ENCODE assay signal across 9 cellular contexts in the genomic region with DNA sequence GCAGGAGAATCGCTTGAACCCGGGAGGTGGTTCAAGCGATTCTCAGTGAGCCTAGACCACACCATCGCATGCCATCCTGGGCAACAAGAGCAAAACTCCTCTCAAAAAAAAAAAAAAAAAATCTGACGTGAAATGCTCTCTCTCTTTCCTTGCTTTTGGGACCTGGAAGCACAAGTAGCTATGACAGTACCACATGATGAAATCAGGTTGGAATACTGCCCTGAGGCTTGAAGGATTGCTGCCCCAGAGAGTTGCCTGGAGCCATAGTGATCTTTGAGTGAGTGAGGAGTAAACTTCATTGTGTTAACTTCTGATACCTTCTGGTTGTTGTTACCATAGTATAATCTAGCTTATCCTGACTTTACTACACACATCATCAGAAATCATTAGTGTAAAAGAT. TPM values are rescaled to one million over a fixed set of nuclear protein-coding genes. Genes with fewer than 3 reads are reported as not detected.
DNase-seq lines count a peak whose midpoint lies in the region; ATAC-seq and TF ChIP-seq lines count a peak whose summit lies in the region.
"Had no signal": no experiment of that assay in that cellular context is flagged by ENCODE, and none has a peak within 500 bp of the region (broad histone marks: within the 10 kb centered on the region; RNA-seq: fewer than 3 reads in every experiment).

No MANE protein-coding gene starts in this region.

- H3K9me2 ChIP-seq in DOHH2 (replicated peaks; ENCODE audit: control insufficient read depth, low read length) (no peaks in the 10 kb centered on the region), OCI-LY7 (ENCODE audit: insufficient read depth, low read length) (no peaks in the 10 kb centered on the region)

- H3K4me1 ChIP-seq in DOHH2 (ENCODE audit: control insufficient read depth, low read length): peaks cover 91% of the 10 kb centered on the region
- peaks cover 90% of the 10 kb centered on the region for H3K4me1 ChIP-seq in OCI-LY7 (ENCODE audit: insufficient read depth, low read length, poor library complexity, severe bottlenecking)
- H3K4me1 ChIP-seq in esophagus muscularis mucosa: peaks cover 77 to 92% (median 90%) of the 10 kb centered on the region in 4 donors
- peaks cover 12 to 14% of the 10 kb centered on the region in 2 experiments for H3K4me1 ChIP-seq in trophoblast cell (ENCODE audit: control insufficient read depth in 1 of 2, insufficient read depth in 2 of 2, low read length in 2 of 2)

- peaks cover 5% of the 10 kb centered on the region; the same call in 1 of the 2 replicates for H3K9me3 ChIP-seq in DOHH2 (ENCODE audit: control insufficient read depth, insufficient read depth, low read length)
- no peaks in the 10 kb centered on the region for H3K9me3 ChIP-seq in OCI-LY7 (ENCODE audit: low read length)
- no peaks in the 10 kb centered on the region for H3K9me3 ChIP-seq in esophagus muscularis mucosa
- H3K9me3 ChIP-seq in trophoblast cell (ENCODE audit: insufficient read depth, low read depth, low read length): no peaks in the 10 kb centered on the region

- no peak overlapping the region for H3K9ac ChIP-seq in trophoblast cell (ENCODE audit: low read length)

- CTCF ChIA-PET in OCI-LY7 (lab: Charles Lee; ENCODE audit: unreplicated experiment): interaction anchor here (0.8 to 3.8 kb wide), 9 partner anchors 10 to 101 kb away, joined by 3 to 17 read pairs (median 7); a partner anchor contains a TSS

- no peak overlapping the region for H3K14ac ChIP-seq in trophoblast cell (ENCODE audit: low read length)

- TF ChIP-seq CTCF in DOHH2 (IDR thresholded peaks at IDR 0.05; ENCODE audit: low read depth, low read length, poor library complexity, severe bottlenecking): no peak
- TF ChIP-seq CTCF in OCI-LY7 (conservative IDR thresholded peaks at IDR 0.05; ENCODE audit: low read length): no peak
- TF ChIP-seq CTCF in esophagus muscularis mucosa (IDR thresholded peaks at IDR 0.05): no peak
- TF ChIP-seq CTCF in coronary artery (IDR thresholded peaks at IDR 0.05): no peak

- H4K20me1 ChIP-seq in DOHH2 (ENCODE audit: control insufficient read depth, insufficient read depth, low read depth, low read length) (0 out of 2 replicates have a peak, but pooled peaks cover 8% of the 10 kb centered on the region), OCI-LY7 (ENCODE audit: insufficient read depth, low read length) (peaks cover 7% of the 10 kb centered on the region; the same call in 1 of the 2 replicates)

- H3K27ac ChIP-seq in DOHH2 (ENCODE audit: low read depth, low read length) (peak overlapping the region; percentile 96), OCI-LY7 (ENCODE audit: low read depth, low read length, poor library complexity, severe bottlenecking) (peak overlapping the region; percentile 97), esophagus muscularis mucosa (replicated peaks in 1 of 4) (peak overlapping the region; percentile 58 to 74 (median 64)), trophoblast cell (ENCODE audit: low read depth, low read length) (no peak overlapping the region), coronary artery (no peak overlapping the region)

- no peak overlapping the region for H3K23ac ChIP-seq in trophoblast cell (ENCODE audit: low read length)

- peaks cover 8% of the 10 kb centered on the region for H3K79me1 ChIP-seq in trophoblast cell (ENCODE audit: low read length)

- peak overlapping the region; percentile 92 for H3K4me2 ChIP-seq in DOHH2 (ENCODE audit: low read length)
- peak overlapping the region; percentile 71 for H3K4me2 ChIP-seq in OCI-LY7 (ENCODE audit: low read length)
- no peak overlapping the region for H3K4me2 ChIP-seq in trophoblast cell (ENCODE audit: low read length)

- H3K4me3 ChIP-seq in DOHH2 (ENCODE audit: low read length) (peak overlapping the region; percentile 70), OCI-LY7 (ENCODE audit: low read depth, low read length, poor library complexity, severe bottlenecking) (peak overlapping the region; percentile 53), esophagus muscularis mucosa (no peak overlapping the region), trophoblast cell (ENCODE audit: low read depth, low read length) (no peak overlapping the region), coronary artery (no peak overlapping the region)

- H4K8ac ChIP-seq in trophoblast cell (ENCODE audit: low read depth, low read length): no peak overlapping the region

- TF ChIP-seq POLR2A in esophagus muscularis mucosa (IDR thresholded peaks at IDR 0.05; ENCODE audit: low read depth): no peak

- no peak for ATAC-seq in HG03342 (IDR thresholded peaks at IDR 0.05; ENCODE audit: unreplicated experiment)

- H4K91ac ChIP-seq in trophoblast cell (ENCODE audit: low read depth, low read length): no peak overlapping the region

- H3K4ac ChIP-seq in trophoblast cell (ENCODE audit: low read depth, low read length): no peak overlapping the region

- TF ChIP-seq EP300 in esophagus muscularis mucosa (IDR thresholded peaks at IDR 0.05): no peak

- BruUV-seq in OCI-LY7 (replicated peaks; lab: Mats Ljungman, UMichigan): TSS peak; percentile 96

- H3K36me3 ChIP-seq in DOHH2 (ENCODE audit: control insufficient read depth, low read length) (peaks cover 20% of the 10 kb centered on the region), OCI-LY7 (ENCODE audit: insufficient read depth, low read length) (peaks cover 5% of the 10 kb centered on the region), esophagus muscularis mucosa (no peaks in the 10 kb centered on the region), trophoblast cell (ENCODE audit: control insufficient read depth in 1 of 2, insufficient read depth in 2 of 2, low read length in 2 of 2) (no peaks in the 10 kb centered on the region)

- no peaks in the 10 kb centered on the region for H3K27me3 ChIP-seq in DOHH2 (ENCODE audit: control insufficient read depth, low read length)
- H3K27me3 ChIP-seq in esophagus muscularis mucosa: no peaks in the 10 kb centered on the region
- no peaks in the 10 kb centered on the region for H3K27me3 ChIP-seq in trophoblast cell (ENCODE audit: insufficient read depth, low read length)

- H3K79me2 ChIP-seq in DOHH2 (ENCODE audit: control insufficient read depth, low read length) (peaks cover 96% of the 10 kb centered on the region), OCI-LY7 (ENCODE audit: insufficient read depth, low read depth, low read length) (peaks cover 99% of the 10 kb centered on the region), trophoblast cell (ENCODE audit: control insufficient read depth, insufficient read depth, low read length, poor library complexity) (peaks cover 8% of the 10 kb centered on the region)

- WGBS in esophagus muscularis mucosa: 85% methylated on average over 5 of the region's 5 CpGs
- WGBS in trophoblast cell (ENCODE audit: extremely low coverage, insufficient coverage, insufficient read length): no CpG with 5 or more reads among the region's 5 CpGs

- no peak overlapping the region for H2AK5ac ChIP-seq in trophoblast cell (ENCODE audit: low read length)

- H4K12ac ChIP-seq in trophoblast cell (ENCODE audit: low read depth, low read length): no peak overlapping the region

- H2BK120ac ChIP-seq in trophoblast cell (ENCODE audit: insufficient read depth, low read length, poor library complexity): no peak overlapping the region

- H3K18ac ChIP-seq in trophoblast cell (ENCODE audit: low read length): no peak overlapping the region

- no peak overlapping the region for H2AFZ ChIP-seq in OCI-LY7 (ENCODE audit: low read length)
- H2AFZ ChIP-seq in trophoblast cell (ENCODE audit: insufficient read depth, low read length, poor library complexity): no peak overlapping the region

- POLR2A ChIA-PET in OCI-LY7 (lab: Charles Lee): interaction anchor here (0.6 to 8.7 kb wide), 21 partner anchors 8 to 385 kb away, joined by 3 to 335 read pairs (median 5); a partner anchor contains a TSS

- peaks cover 32% of the 10 kb centered on the region for H3F3A ChIP-seq in DOHH2 (ENCODE audit: control insufficient read depth, insufficient read depth)

- no peak for DNase-seq in OCI-LY7 (ENCODE audit: low spot score)
- no peak for DNase-seq in esophagus muscularis mucosa (ENCODE audit: extremely low spot score)
- peak; percentile 83 to 96 for DNase-seq in trophoblast cell
- DNase-seq in COR-L47 (lab: John Stamatoyannopoulos, UW): no peak
- DNase-seq in posterior vena cava (ENCODE audit: low spot score): no peak
- no peak for DNase-seq in coronary artery (ENCODE audit: low spot score)
- DNase-seq: NCI-H2227 treated with DMSO at 0.1 percent for 48 hours had no signal

- no peak overlapping the region for H2BK5ac ChIP-seq in trophoblast cell (ENCODE audit: low read depth, low read length, poor library complexity)

- intact Hi-C loops in OCI-LY7 (cut with micrococcal nuclease; ENCODE audit: unreplicated experiment): loop anchor here (1.0 to 2.0 kb wide), 3 partner anchors 15 to 73 kb away; no protein-coding TSS in a partner anchor
- intact Hi-C loops in esophagus muscularis mucosa (cut with DNase I): no loop called here
- intact Hi-C loops in posterior vena cava (cut with DNase I): no loop called here

- no peak overlapping the region for H2BK12ac ChIP-seq in trophoblast cell (ENCODE audit: low read length)

RNA-seq across cellular contexts. Expression of a gene that starts 23.3 kb away (rescaled TPM):
- total RNA-seq in OCI-LY7 (2014; rRNA removed; shearing (Covaris generic)): 124 and 140 TPM in 2 replicates
- total RNA-seq in OCI-LY7 (2022): 250 and 261 TPM in 2 replicates
- 100 to 1,000 TPM; 232 to 323 (median 284) TPM for total RNA-seq in esophagus muscularis mucosa
- 24.8 and 27.3 TPM in 2 replicates for polyA plus RNA-seq in trophoblast cell (2013)
- total RNA-seq in posterior vena cava: 100 to 1,000 TPM; 214 TPM

Comparison
In these comparisons a context has a peak if more than half of its experiments do, and no peak if none do; other contexts are left out.
1. H3K27ac ChIP-seq: peak in DOHH2 (single experiment), OCI-LY7 (single experiment) and esophagus muscularis mucosa (4 of 4); none in trophoblast cell (single experiment) and coronary artery (0 of 2).
2. H3K4me3 ChIP-seq: peak in DOHH2 (single experiment) and OCI-LY7 (single experiment); none in esophagus muscularis mucosa (0 of 4), trophoblast cell (single experiment) and coronary artery (single experiment).
3. DNase-seq: peak in trophoblast cell (2 of 2); none in OCI-LY7 (single experiment), esophagus muscularis mucosa (single experiment), COR-L47 (single experiment), posterior vena cava (single experiment) and coronary artery (single experiment).